2 cellular contexts compared by ENCODE assay signal in the genomic region with DNA sequence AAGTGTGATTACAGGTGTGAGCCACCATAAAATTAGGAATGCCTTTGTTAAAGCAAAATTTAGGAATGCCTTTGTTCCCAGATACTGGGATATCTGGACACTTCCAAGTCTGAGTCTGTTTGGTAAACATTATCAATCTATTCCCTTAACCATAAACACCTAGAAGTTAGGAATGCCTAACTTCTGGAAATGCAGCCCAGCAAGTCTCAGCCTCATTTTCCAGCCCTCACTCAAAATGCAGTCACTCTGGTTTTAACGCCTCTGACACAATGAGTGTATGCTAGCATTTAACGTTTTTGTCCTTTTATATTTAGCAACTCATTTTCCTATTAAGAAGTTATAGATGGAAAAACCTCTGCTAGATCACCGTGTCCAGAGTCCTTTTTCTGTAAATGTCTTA.
TF ChIP-seq lines count a peak whose summit lies in the region.

No MANE protein-coding gene starts in this region.

TF ChIP-seq in A549, 52 proteins besides CTCF, POLR2A, EP300 and RAD21 (continued from another document):
- TF ChIP-seq, protein P1, sequence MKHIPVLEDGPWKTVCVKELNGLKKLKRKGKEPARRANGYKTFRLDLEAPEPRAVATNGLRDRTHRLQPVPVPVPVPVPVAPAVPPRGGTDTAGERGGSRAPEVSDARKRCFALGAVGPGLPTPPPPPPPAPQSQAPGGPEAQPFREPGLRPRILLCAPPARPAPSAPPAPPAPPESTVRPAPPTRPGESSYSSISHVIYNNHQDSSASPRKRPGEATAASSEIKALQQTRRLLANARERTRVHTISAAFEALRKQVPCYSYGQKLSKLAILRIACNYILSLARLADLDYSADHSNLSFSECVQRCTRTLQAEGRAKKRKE (CRISPR knock-in tag; IDR thresholded peaks at IDR 0.05; ENCODE audit: low read depth), result no peak
- TF ChIP-seq, protein P2, sequence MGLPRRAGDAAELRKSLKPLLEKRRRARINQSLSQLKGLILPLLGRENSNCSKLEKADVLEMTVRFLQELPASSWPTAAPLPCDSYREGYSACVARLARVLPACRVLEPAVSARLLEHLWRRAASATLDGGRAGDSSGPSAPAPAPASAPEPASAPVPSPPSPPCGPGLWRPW (IDR thresholded peaks at IDR 0.05), result no peak
- TF ChIP-seq NR3C1 (IDR thresholded peaks at IDR 0.05), result no peak

TF ChIP-seq in HCT116, 20 proteins besides CTCF, POLR2A, EP300 and RAD21 (continued from another document):
- TF ChIP-seq, protein P3, sequence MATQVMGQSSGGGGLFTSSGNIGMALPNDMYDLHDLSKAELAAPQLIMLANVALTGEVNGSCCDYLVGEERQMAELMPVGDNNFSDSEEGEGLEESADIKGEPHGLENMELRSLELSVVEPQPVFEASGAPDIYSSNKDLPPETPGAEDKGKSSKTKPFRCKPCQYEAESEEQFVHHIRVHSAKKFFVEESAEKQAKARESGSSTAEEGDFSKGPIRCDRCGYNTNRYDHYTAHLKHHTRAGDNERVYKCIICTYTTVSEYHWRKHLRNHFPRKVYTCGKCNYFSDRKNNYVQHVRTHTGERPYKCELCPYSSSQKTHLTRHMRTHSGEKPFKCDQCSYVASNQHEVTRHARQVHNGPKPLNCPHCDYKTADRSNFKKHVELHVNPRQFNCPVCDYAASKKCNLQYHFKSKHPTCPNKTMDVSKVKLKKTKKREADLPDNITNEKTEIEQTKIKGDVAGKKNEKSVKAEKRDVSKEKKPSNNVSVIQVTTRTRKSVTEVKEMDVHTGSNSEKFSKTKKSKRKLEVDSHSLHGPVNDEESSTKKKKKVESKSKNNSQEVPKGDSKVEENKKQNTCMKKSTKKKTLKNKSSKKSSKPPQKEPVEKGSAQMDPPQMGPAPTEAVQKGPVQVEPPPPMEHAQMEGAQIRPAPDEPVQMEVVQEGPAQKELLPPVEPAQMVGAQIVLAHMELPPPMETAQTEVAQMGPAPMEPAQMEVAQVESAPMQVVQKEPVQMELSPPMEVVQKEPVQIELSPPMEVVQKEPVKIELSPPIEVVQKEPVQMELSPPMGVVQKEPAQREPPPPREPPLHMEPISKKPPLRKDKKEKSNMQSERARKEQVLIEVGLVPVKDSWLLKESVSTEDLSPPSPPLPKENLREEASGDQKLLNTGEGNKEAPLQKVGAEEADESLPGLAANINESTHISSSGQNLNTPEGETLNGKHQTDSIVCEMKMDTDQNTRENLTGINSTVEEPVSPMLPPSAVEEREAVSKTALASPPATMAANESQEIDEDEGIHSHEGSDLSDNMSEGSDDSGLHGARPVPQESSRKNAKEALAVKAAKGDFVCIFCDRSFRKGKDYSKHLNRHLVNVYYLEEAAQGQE (IDR thresholded peaks at IDR 0.05; ENCODE audit: low read depth), result no peak
- TF ChIP-seq YY1 (IDR thresholded peaks at IDR 0.05; ENCODE audit: extremely low read depth, insufficient replicate concordance, low read depth, low read length), result no peak
- TF ChIP-seq, protein P4, sequence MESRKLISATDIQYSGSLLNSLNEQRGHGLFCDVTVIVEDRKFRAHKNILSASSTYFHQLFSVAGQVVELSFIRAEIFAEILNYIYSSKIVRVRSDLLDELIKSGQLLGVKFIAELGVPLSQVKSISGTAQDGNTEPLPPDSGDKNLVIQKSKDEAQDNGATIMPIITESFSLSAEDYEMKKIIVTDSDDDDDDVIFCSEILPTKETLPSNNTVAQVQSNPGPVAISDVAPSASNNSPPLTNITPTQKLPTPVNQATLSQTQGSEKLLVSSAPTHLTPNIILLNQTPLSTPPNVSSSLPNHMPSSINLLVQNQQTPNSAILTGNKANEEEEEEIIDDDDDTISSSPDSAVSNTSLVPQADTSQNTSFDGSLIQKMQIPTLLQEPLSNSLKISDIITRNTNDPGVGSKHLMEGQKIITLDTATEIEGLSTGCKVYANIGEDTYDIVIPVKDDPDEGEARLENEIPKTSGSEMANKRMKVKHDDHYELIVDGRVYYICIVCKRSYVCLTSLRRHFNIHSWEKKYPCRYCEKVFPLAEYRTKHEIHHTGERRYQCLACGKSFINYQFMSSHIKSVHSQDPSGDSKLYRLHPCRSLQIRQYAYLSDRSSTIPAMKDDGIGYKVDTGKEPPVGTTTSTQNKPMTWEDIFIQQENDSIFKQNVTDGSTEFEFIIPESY (IDR thresholded peaks at IDR 0.05; ENCODE audit: extremely low read depth, insufficient replicate concordance, low read length), result no peak
- no peak for TF ChIP-seq CBX3 (IDR thresholded peaks at IDR 0.05; ENCODE audit: low read depth)
- no peak for TF ChIP-seq EZH2 (IDR thresholded peaks at IDR 0.05)
- TF ChIP-seq ZFX (IDR thresholded peaks at IDR 0.05), result no peak
- no peak for TF ChIP-seq EZH2phosphoT487 (IDR thresholded peaks at IDR 0.05; ENCODE audit: borderline replicate concordance)
- TF ChIP-seq, protein P5, sequence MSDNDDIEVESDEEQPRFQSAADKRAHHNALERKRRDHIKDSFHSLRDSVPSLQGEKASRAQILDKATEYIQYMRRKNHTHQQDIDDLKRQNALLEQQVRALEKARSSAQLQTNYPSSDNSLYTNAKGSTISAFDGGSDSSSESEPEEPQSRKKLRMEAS (IDR thresholded peaks at IDR 0.05), result no peak
- TF ChIP-seq FOSL1 (IDR thresholded peaks at IDR 0.05; ENCODE audit: low read depth), result no peak
- TF ChIP-seq EGR1 (IDR thresholded peaks at IDR 0.05; ENCODE audit: low read depth), result no peak
- no peak for TF ChIP-seq SP1 (IDR thresholded peaks at IDR 0.05; ENCODE audit: low read depth)
- TF ChIP-seq POLR2AphosphoS5 (IDR thresholded peaks at IDR 0.05; ENCODE audit: low read depth, low read length), result no peak
- TF ChIP-seq TCF7L2 (IDR thresholded peaks at IDR 0.05; ENCODE audit: borderline replicate concordance, extremely low read depth, insufficient read depth, insufficient read length), result no peak
- TF ChIP-seq SRF (IDR thresholded peaks at IDR 0.05; ENCODE audit: low read depth), result no peak
TF ChIP-seq in HCT116: peak in this region for 0.
